In the genomic region with DNA sequence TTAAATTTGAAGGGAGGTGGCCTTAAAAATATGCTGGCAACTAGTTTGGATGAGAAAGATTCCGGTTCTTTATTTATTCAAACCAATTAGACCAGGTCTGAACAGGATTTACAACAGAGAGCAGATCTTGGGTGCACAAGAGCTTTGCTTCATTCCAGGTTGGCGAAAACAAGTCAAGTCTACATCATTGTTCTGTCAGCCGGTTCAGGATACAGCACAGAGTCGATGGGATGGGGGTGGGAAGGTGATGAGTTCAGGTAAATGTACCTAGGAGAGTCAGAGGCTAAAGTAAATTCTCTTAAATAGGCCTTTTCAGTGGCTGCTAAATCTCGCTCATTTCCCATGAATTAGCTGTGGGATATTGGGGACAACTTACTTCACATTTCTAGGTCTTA, we compare ENCODE assay signal across 1 cellular context.
TF ChIP-seq lines count a peak whose summit lies in the region.

No MANE protein-coding gene starts in this region.

TF ChIP-seq in HepG2, 621 proteins besides CTCF, POLR2A, EP300 and RAD21 (continued from another document):
- 0 out of 2 replicates have a peak, but pooled peaks have one; percentile 3 for TF ChIP-seq ZNF512B (CRISPR knock-in tag; IDR thresholded peaks at IDR 0.05; ENCODE audit: borderline replicate concordance)
- TF ChIP-seq, protein P1, sequence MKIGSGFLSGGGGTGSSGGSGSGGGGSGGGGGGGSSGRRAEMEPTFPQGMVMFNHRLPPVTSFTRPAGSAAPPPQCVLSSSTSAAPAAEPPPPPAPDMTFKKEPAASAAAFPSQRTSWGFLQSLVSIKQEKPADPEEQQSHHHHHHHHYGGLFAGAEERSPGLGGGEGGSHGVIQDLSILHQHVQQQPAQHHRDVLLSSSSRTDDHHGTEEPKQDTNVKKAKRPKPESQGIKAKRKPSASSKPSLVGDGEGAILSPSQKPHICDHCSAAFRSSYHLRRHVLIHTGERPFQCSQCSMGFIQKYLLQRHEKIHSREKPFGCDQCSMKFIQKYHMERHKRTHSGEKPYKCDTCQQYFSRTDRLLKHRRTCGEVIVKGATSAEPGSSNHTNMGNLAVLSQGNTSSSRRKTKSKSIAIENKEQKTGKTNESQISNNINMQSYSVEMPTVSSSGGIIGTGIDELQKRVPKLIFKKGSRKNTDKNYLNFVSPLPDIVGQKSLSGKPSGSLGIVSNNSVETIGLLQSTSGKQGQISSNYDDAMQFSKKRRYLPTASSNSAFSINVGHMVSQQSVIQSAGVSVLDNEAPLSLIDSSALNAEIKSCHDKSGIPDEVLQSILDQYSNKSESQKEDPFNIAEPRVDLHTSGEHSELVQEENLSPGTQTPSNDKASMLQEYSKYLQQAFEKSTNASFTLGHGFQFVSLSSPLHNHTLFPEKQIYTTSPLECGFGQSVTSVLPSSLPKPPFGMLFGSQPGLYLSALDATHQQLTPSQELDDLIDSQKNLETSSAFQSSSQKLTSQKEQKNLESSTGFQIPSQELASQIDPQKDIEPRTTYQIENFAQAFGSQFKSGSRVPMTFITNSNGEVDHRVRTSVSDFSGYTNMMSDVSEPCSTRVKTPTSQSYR (CRISPR knock-in tag; IDR thresholded peaks at IDR 0.05; ENCODE audit: borderline replicate concordance): no peak
- TF ChIP-seq, protein P2, sequence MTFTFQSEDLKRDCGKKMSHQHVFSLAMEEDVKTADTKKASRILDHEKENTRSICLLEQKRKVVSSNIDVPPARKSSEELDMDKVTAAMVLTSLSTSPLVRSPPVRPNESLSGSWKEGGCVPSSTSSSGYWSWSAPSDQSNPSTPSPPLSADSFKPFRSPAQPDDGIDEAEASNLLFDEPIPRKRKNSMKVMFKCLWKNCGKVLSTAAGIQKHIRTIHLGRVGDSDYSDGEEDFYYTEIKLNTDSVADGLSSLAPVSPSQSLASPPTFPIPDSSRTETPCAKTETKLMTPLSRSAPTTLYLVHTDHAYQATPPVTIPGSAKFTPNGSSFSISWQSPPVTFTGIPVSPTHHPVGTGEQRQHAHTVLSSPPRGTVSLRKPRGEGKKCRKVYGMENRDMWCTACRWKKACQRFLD (CRISPR knock-in tag; IDR thresholded peaks at IDR 0.05; ENCODE audit: borderline replicate concordance): 0 out of 2 replicates have a peak, but pooled peaks have one; percentile 4
- TF ChIP-seq FOXM1 (CRISPR knock-in tag; IDR thresholded peaks at IDR 0.05): no peak
TF ChIP-seq in HepG2: peak in this region for 2.
